In the genomic region with DNA sequence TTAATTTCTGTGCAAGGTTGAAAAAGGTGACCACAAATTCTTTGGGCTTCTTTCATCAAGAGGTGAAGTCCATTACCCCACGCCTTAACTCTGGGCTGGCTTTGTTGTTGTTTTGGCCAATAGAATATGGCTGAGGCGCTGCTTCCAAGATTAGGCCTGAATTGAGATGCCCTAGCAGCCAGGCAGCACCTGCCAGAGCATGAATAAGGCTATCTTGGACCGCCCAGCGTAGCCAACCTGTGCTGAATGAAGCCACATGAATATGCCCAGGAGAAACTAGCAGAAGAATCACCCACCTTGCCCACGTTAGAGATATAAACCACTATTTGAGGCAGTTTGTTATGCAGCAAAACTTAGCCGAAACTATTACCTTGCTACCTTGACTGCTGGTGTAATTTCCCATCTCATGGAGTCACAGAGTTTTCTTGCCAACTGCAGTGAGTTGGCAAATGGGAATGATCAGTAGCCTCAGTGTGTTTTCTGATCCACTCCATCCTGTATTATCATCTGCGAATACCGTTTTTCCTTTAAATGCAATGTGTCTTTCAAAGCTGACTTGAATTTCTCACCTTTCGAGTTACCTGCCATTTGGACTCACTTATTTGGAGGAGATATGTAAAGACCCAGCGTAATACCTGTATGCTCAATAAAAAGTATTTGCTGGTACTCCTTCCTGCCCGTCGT, we compare ENCODE assay signal across 6 cellular contexts. TPM values are rescaled to one million over a fixed set of nuclear protein-coding genes. Genes with fewer than 3 reads are reported as not detected.
A peak's percentile ranks its signal among the peaks of the same experiment; 100 is the strongest.
DNase-seq lines count a peak whose midpoint lies in the region; ATAC-seq and TF ChIP-seq lines count a peak whose summit lies in the region.

No MANE protein-coding gene starts in this region.

- TF ChIP-seq CTCF in esophagus squamous epithelium (IDR thresholded peaks at IDR 0.05), result no peak

- peak overlapping the region; percentile 79 to 96 (median 90) for H3K9ac ChIP-seq in subcutaneous abdominal adipose tissue (ENCODE audit: low read length in 5 of 5)

- H3K36me3 Mint-ChIP-seq in activated T-cell treated with anti-CD3 and anti-CD28 coated beads, Interleukin-2, amount 50 U/mL, for 72 hours (ENCODE audit: insufficient read depth in 2 of 2), result peaks cover 6 to 7% of the 10 kb centered on the region in 2 donors
- H3K36me3 Mint-ChIP-seq in effector memory CD8-positive, alpha-beta T cell (ENCODE audit: insufficient read depth), result peaks cover 29% of the 10 kb centered on the region

- H3K27ac Mint-ChIP-seq in activated T-cell treated with anti-CD3 and anti-CD28 coated beads, Interleukin-2, amount 50 U/mL, for 72 hours, result peak overlapping the region; percentile 83
- H3K27ac Mint-ChIP-seq in effector memory CD8-positive, alpha-beta T cell, result no peak overlapping the region

- H3K36me3 ChIP-seq in esophagus squamous epithelium (peaks cover 0 to 11% (median 0%) of the 10 kb centered on the region in 3 donors), subcutaneous abdominal adipose tissue (ENCODE audit: control insufficient read depth in 5 of 5, insufficient read depth in 5 of 5, low read length in 5 of 5) (peaks cover 7 to 18% (median 9%) of the 10 kb centered on the region in 5 donors)

- H3K27me3 ChIP-seq in esophagus squamous epithelium, result no peaks in the 10 kb centered on the region
- no peaks in the 10 kb centered on the region for H3K27me3 ChIP-seq in subcutaneous abdominal adipose tissue (ENCODE audit: control insufficient read depth in 5 of 5, insufficient read depth in 4 of 5, low read length in 5 of 5)

- no peak for DNase-seq in activated T-cell treated with anti-CD3 and anti-CD28 coated beads, Interleukin-2, amount 50 U/mL, for 72 hours
- no peak for DNase-seq in activated T-cell treated with anti-CD3 and anti-CD28 coated beads for 4 hours
- DNase-seq in esophagus squamous epithelium (lab: John Stamatoyannopoulos, UW), result no peak
- no peak for DNase-seq in effector memory CD8-positive, alpha-beta T cell

- H3K4me3 Mint-ChIP-seq in activated T-cell treated with anti-CD3 and anti-CD28 coated beads, Interleukin-2, amount 50 U/mL, for 72 hours, result no peak overlapping the region
- H3K4me3 Mint-ChIP-seq in effector memory CD8-positive, alpha-beta T cell, result peak overlapping the region in 1 of 2 donors; percentile 89

- WGBS in esophagus squamous epithelium, 2 donors, result 21 to 36% methylated on average over 10 to 11 of the region's 12 CpGs

- H3K4me1 Mint-ChIP-seq in activated T-cell treated with anti-CD3 and anti-CD28 coated beads, Interleukin-2, amount 50 U/mL, for 72 hours (ENCODE audit: low read depth), result peaks cover 28% of the 10 kb centered on the region
- peaks cover 25 to 38% of the 10 kb centered on the region in 2 donors for H3K4me1 Mint-ChIP-seq in effector memory CD8-positive, alpha-beta T cell (ENCODE audit: low read depth in 2 of 2)

- no peaks in the 10 kb centered on the region for H3K27me3 Mint-ChIP-seq in activated T-cell treated with anti-CD3 and anti-CD28 coated beads, Interleukin-2, amount 50 U/mL, for 72 hours (ENCODE audit: low read depth)
- no peaks in the 10 kb centered on the region for H3K27me3 Mint-ChIP-seq in effector memory CD8-positive, alpha-beta T cell

- ATAC-seq in activated T-cell treated with anti-CD3 and anti-CD28 coated beads, Interleukin-2, amount 50 U/mL, for 72 hours (replicated peaks in 1 of 2), result no peak
- ATAC-seq in effector memory CD8-positive, alpha-beta T cell (replicated peaks), result no peak
- ATAC-seq in GM19023 (IDR thresholded peaks at IDR 0.05; ENCODE audit: unreplicated experiment), result no peak

- H3K9me3 ChIP-seq in esophagus squamous epithelium (no peaks in the 10 kb centered on the region), subcutaneous abdominal adipose tissue (ENCODE audit: control insufficient read depth in 5 of 5, low read length in 5 of 5) (no peaks in the 10 kb centered on the region)

- intact Hi-C loops in esophagus squamous epithelium (cut with DNase I), result no loop called here

- H3K27ac ChIP-seq in esophagus squamous epithelium, result peak overlapping the region; percentile 89 to 96 (median 94)
- H3K27ac ChIP-seq in subcutaneous abdominal adipose tissue (ENCODE audit: low read depth, low read length), result peak overlapping the region; percentile 94

- H3K9me3 Mint-ChIP-seq in activated T-cell treated with anti-CD3 and anti-CD28 coated beads, Interleukin-2, amount 50 U/mL, for 72 hours, result no peaks in the 10 kb centered on the region
- H3K9me3 Mint-ChIP-seq in effector memory CD8-positive, alpha-beta T cell, result no peaks in the 10 kb centered on the region

- no peak for TF ChIP-seq POLR2A in esophagus squamous epithelium (IDR thresholded peaks at IDR 0.05)

- peak overlapping the region; percentile 48 to 92 (median 82) for H3K4me3 ChIP-seq in esophagus squamous epithelium
- H3K4me3 ChIP-seq in subcutaneous abdominal adipose tissue (ENCODE audit: low read depth in 1 of 5, low read length in 5 of 5), result peak overlapping the region; percentile 84 to 97 (median 95)

- H3K4me1 ChIP-seq in esophagus squamous epithelium, result peaks cover 0 to 23% (median 15%) of the 10 kb centered on the region in 3 donors
- H3K4me1 ChIP-seq in subcutaneous abdominal adipose tissue (ENCODE audit: control insufficient read depth in 5 of 5, insufficient read depth in 5 of 5, low read length in 5 of 5), result peaks cover 3 to 28% (median 20%) of the 10 kb centered on the region in 5 donors

RNA-seq across cellular contexts. Expression of a gene that starts 0.7 kb away (rescaled TPM):
- 10 to 100 TPM; 14.4 to 14.5 TPM for total RNA-seq in activated T-cell treated with anti-CD3 and anti-CD28 coated beads, Interleukin-2, amount 50 U/mL, for 72 hours
- 10 to 100 TPM in 1 of 4 donors, 1 to 10 TPM in 3; 2.3 to 12.1 (median 4.8) TPM for total RNA-seq in esophagus squamous epithelium

RNA-seq across cellular contexts. Expression of a gene that starts 0.7 kb away (rescaled TPM):
- 1 to 10 TPM; 4.9 to 5.6 TPM for total RNA-seq in activated T-cell treated with anti-CD3 and anti-CD28 coated beads, Interleukin-2, amount 50 U/mL, for 72 hours
- 1 to 10 TPM; 2.5 to 6.9 (median 4.4) TPM for total RNA-seq in esophagus squamous epithelium

RNA-seq across cellular contexts. Expression of a gene that starts 12.6 kb away (rescaled TPM):
- total RNA-seq in activated T-cell treated with anti-CD3 and anti-CD28 coated beads, Interleukin-2, amount 50 U/mL, for 72 hours, result 1 to 10 TPM; 1.7 to 1.9 TPM
- total RNA-seq in esophagus squamous epithelium, result 1 to 10 TPM in 1 of 4 donors, under 1 TPM in 3; 0.49 to 1.2 (median 0.86) TPM

RNA-seq across cellular contexts. Expression of a gene that starts 26.8 kb away (rescaled TPM):
- total RNA-seq in activated T-cell treated with anti-CD3 and anti-CD28 coated beads, Interleukin-2, amount 50 U/mL, for 72 hours, result 10 to 100 TPM; 68.1 to 85.1 TPM
- 10 to 100 TPM; 10.8 to 32.3 (median 28.7) TPM for total RNA-seq in esophagus squamous epithelium

RNA-seq across cellular contexts. Expression of a gene that starts 26.9 kb away (rescaled TPM):
- 10 to 100 TPM; 32.7 to 41.8 TPM for total RNA-seq in activated T-cell treated with anti-CD3 and anti-CD28 coated beads, Interleukin-2, amount 50 U/mL, for 72 hours
- 10 to 100 TPM; 18.3 to 35.9 (median 32.8) TPM for total RNA-seq in esophagus squamous epithelium
